In genomic region chr1:20620005-20620404, GRCh38 we compare ENCODE assay signal across 36 cellular contexts. TPM values are rescaled to one million over a fixed set of nuclear protein-coding genes. Genes with fewer than 3 reads are reported as not detected.
"Had no signal": no experiment of that assay in that cellular context is flagged by ENCODE, and none has a peak within 500 bp of the region (broad histone marks: within the 10 kb centered on the region; RNA-seq: fewer than 3 reads in every experiment).

No MANE protein-coding gene starts in this region.

- H3K36me3 ChIP-seq: adrenal gland, ascending aorta, cardiac muscle cell had no signal

- H3K4me3 ChIP-seq: adrenal gland, ascending aorta, cardiac muscle cell had no signal

- H3K36me3 Mint-ChIP-seq: activated CD4-positive, alpha-beta memory T cell treated with anti-CD3 and anti-CD28 coated beads for 36 hours; activated naive CD4-positive, alpha-beta T cell treated with anti-CD3 and anti-CD28 coated beads, Interleukin-2, amount 50 U/mL, for 72 hours; activated naive CD8-positive, alpha-beta T cell treated with anti-CD3 and anti-CD28 coated beads for 36 hours; brain had no signal

- DNase-seq: activated B cell treated with CpG ODN at 0.5 μM for 24 hours; activated CD4-positive, alpha-beta memory T cell treated with anti-CD3 and anti-CD28 coated beads for 36 hours; activated CD4-positive, alpha-beta T cell treated with anti-CD3 and anti-CD28 coated beads for 4 hours; activated CD4-positive, alpha-beta T cell treated with anti-CD3 and anti-CD28 coated beads, Interleukin-2, amount 10 ng/mL, durations not matched to agents 24 days and 14 days; activated CD4-positive, alpha-beta T cell treated with anti-CD3 and anti-CD28 coated beads, Interleukin-2, amount 50 U/mL, for 1 hour; activated CD4-positive, alpha-beta T cell treated with anti-CD3 and anti-CD28 coated beads, Interleukin-2, amount 50 U/mL, for 4 hours; activated CD4-positive, CD25-positive, alpha-beta regulatory T cell treated with anti-CD3 and anti-CD28 coated beads, Interleukin-2, amount 50 U/mL, for 72 hours; activated CD8-positive, alpha-beta memory T cell treated with anti-CD3 and anti-CD28 coated beads, Interleukin-2, amount 50 U/mL, for 48 hours; activated CD8-positive, alpha-beta T cell treated with anti-CD3 and anti-CD28 coated beads for 36 hours; activated effector memory CD4-positive, alpha-beta T cell treated with Interleukin-2 at 50 U/mL for 16 hours; activated gamma-delta T cell; activated naive CD4-positive, alpha-beta T cell treated with anti-CD3 and anti-CD28 coated beads for 36 hours; activated naive CD4-positive, alpha-beta T cell treated with anti-CD3 and anti-CD28 coated beads, Interleukin-2, amount 50 U/mL, for 16 hours; activated naive CD8-positive, alpha-beta T cell treated with anti-CD3 and anti-CD28 coated beads for 36 hours; activated T-cell treated with anti-CD3 and anti-CD28 coated beads, Interleukin-2, amount 50 U/mL, for 24 hours; activated T-cell treated with anti-CD3 and anti-CD28 coated beads, Interleukin-2, amount 50 U/mL, for 48 hours; adrenal gland; amygdala; anterior cingulate cortex; caudate nucleus; T-helper 1 cell; T-helper 2 cell; T-helper 9 cell had no signal

- H3K27me3 ChIP-seq: adrenal gland, ascending aorta, cardiac muscle cell had no signal

- H3K27ac ChIP-seq: ascending aorta, cardiac muscle cell, VCaP had no signal

- ATAC-seq: activated CD8-positive, alpha-beta T cell treated with anti-CD3 and anti-CD28 coated beads for 36 hours; activated naive CD4-positive, alpha-beta T cell treated with anti-CD3 and anti-CD28 coated beads, Interleukin-2, amount 50 U/mL, for 72 hours had no signal

- H3K27me3 Mint-ChIP-seq: activated CD4-positive, alpha-beta T cell treated with anti-CD3 and anti-CD28 coated beads, Interleukin-2, amount 10 ng/mL, durations not matched to agents 24 days and 14 days; activated CD8-positive, alpha-beta T cell treated with anti-CD3 and anti-CD28 coated beads for 36 hours had no signal

- H3K9me3 ChIP-seq: adrenal gland, ascending aorta had no signal

- H3K27ac Mint-ChIP-seq: activated B cell treated with CpG ODN at 0.5 μM for 24 hours; activated CD4-positive, alpha-beta memory T cell treated with anti-CD3 and anti-CD28 coated beads for 36 hours; activated CD4-positive, alpha-beta T cell treated with anti-CD3 and anti-CD28 coated beads, Interleukin-2, amount 10 ng/mL, durations not matched to agents 24 days and 14 days; activated CD8-positive, alpha-beta T cell treated with anti-CD3 and anti-CD28 coated beads for 36 hours; activated naive CD4-positive, alpha-beta T cell treated with anti-CD3 and anti-CD28 coated beads for 36 hours; activated naive CD4-positive, alpha-beta T cell treated with anti-CD3 and anti-CD28 coated beads, Interleukin-2, amount 50 U/mL, for 72 hours; activated naive CD8-positive, alpha-beta T cell treated with anti-CD3 and anti-CD28 coated beads for 36 hours; activated T-cell treated with anti-CD3 and anti-CD28 coated beads, Interleukin-2, amount 50 U/mL, for 24 hours; activated T-helper 2 cell treated with anti-CD3 and anti-CD28 coated beads, Interferon-gamma antibody, Interleukin-2, Interleukin-4, amounts not matched to agents 10 μg/mL and 5 μg/mL and 100 μg/mL, durations not matched to agents 14 hours and 24 hours and 36 hours; brain; T-helper 1 cell treated with Interleukin-12 subunit alpha and Interleukin-12 subunit beta and Interleukin-4 antibody, amounts not matched to agents 30 μg/mL and 1 μg/mL, for 36 hours; T-helper 2 cell treated with Interferon-gamma antibody and Interleukin-4, amounts not matched to agents 5 μg/mL and 100 μg/mL, for 36 hours had no signal

- H3K4me1 Mint-ChIP-seq: activated B cell treated with CpG ODN at 0.5 μM for 24 hours; activated CD4-positive, alpha-beta T cell treated with anti-CD3 and anti-CD28 coated beads, Interleukin-2, amount 10 ng/mL, durations not matched to agents 24 days and 14 days; activated naive CD8-positive, alpha-beta T cell treated with anti-CD3 and anti-CD28 coated beads for 36 hours; brain; central memory CD8-positive, alpha-beta T cell had no signal

- H3K4me3 Mint-ChIP-seq: activated B cell treated with CpG ODN at 0.5 μM for 24 hours; activated CD4-positive, alpha-beta memory T cell treated with anti-CD3 and anti-CD28 coated beads for 36 hours; activated CD4-positive, alpha-beta T cell treated with anti-CD3 and anti-CD28 coated beads, Interleukin-2, amount 10 ng/mL, durations not matched to agents 24 days and 14 days; activated CD8-positive, alpha-beta T cell treated with anti-CD3 and anti-CD28 coated beads for 36 hours; activated naive CD4-positive, alpha-beta T cell treated with anti-CD3 and anti-CD28 coated beads for 36 hours; activated naive CD8-positive, alpha-beta T cell treated with anti-CD3 and anti-CD28 coated beads for 36 hours; activated T-cell treated with anti-CD3 and anti-CD28 coated beads, Interleukin-2, amount 50 U/mL, for 24 hours; brain; central memory CD8-positive, alpha-beta T cell; T-helper 1 cell treated with Interleukin-12 subunit alpha and Interleukin-12 subunit beta and Interleukin-4 antibody, amounts not matched to agents 30 μg/mL and 1 μg/mL, for 36 hours; T-helper 2 cell treated with Interferon-gamma antibody and Interleukin-4, amounts not matched to agents 5 μg/mL and 100 μg/mL, for 36 hours had no signal

- H3K9me3 Mint-ChIP-seq: activated B cell treated with CpG ODN at 0.5 μM for 24 hours; activated CD4-positive, alpha-beta memory T cell treated with anti-CD3 and anti-CD28 coated beads for 36 hours; activated CD4-positive, alpha-beta T cell treated with anti-CD3 and anti-CD28 coated beads, Interleukin-2, amount 10 ng/mL, durations not matched to agents 24 days and 14 days; activated CD8-positive, alpha-beta T cell treated with anti-CD3 and anti-CD28 coated beads for 36 hours; activated naive CD4-positive, alpha-beta T cell treated with anti-CD3 and anti-CD28 coated beads for 36 hours; activated naive CD4-positive, alpha-beta T cell treated with anti-CD3 and anti-CD28 coated beads, Interleukin-2, amount 50 U/mL, for 72 hours; activated naive CD8-positive, alpha-beta T cell treated with anti-CD3 and anti-CD28 coated beads for 36 hours; activated T-cell treated with anti-CD3 and anti-CD28 coated beads, Interleukin-2, amount 50 U/mL, for 24 hours; activated T-helper 2 cell treated with anti-CD3 and anti-CD28 coated beads, Interferon-gamma antibody, Interleukin-2, Interleukin-4, amounts not matched to agents 10 μg/mL and 5 μg/mL and 100 μg/mL, durations not matched to agents 14 hours and 24 hours and 36 hours; central memory CD8-positive, alpha-beta T cell; T-helper 1 cell treated with Interleukin-12 subunit alpha and Interleukin-12 subunit beta and Interleukin-4 antibody, amounts not matched to agents 30 μg/mL and 1 μg/mL, for 36 hours; T-helper 2 cell treated with Interferon-gamma antibody and Interleukin-4, amounts not matched to agents 5 μg/mL and 100 μg/mL, for 36 hours had no signal

- FAIRE-seq: bronchial epithelial cell, TTC549 had no signal

RNA-seq across cellular contexts. Expression of gene CDA, which starts 31.1 kb away (rescaled TPM):
- total RNA-seq: activated B cell treated with CpG ODN at 0.5 μM for 24 hours; activated CD4-positive, alpha-beta memory T cell treated with anti-CD3 and anti-CD28 coated beads for 36 hours; activated CD4-positive, alpha-beta T cell treated with anti-CD3 and anti-CD28 coated beads, Interleukin-2, amount 10 ng/mL, durations not matched to agents 24 days and 14 days; activated CD8-positive, alpha-beta memory T cell treated with anti-CD3 and anti-CD28 coated beads for 36 hours; activated CD8-positive, alpha-beta T cell treated with anti-CD3 and anti-CD28 coated beads for 36 hours; activated naive CD4-positive, alpha-beta T cell treated with anti-CD3 and anti-CD28 coated beads for 36 hours; activated naive CD4-positive, alpha-beta T cell treated with anti-CD3 and anti-CD28 coated beads, Interleukin-2, amount 50 U/mL, for 72 hours; activated naive CD8-positive, alpha-beta T cell treated with anti-CD3 and anti-CD28 coated beads for 36 hours; activated T-helper 2 cell treated with anti-CD3 and anti-CD28 coated beads, Interferon-gamma antibody, Interleukin-2, Interleukin-4, amounts not matched to agents 10 μg/mL and 5 μg/mL and 100 μg/mL, durations not matched to agents 14 hours and 24 hours and 36 hours; cardiac muscle cell; cerebellum had no signal
- polyA plus RNA-seq: cardiac muscle cell had no signal
